Comparison of ENCODE assay signal across 9 cellular contexts in genomic region chr20:63696311-63696627, GRCh38. TPM values are rescaled to one million over a fixed set of nuclear protein-coding genes. Genes with fewer than 3 reads are reported as not detected.
A peak's percentile ranks its signal among the peaks of the same experiment; 100 is the strongest.
DNase-seq lines count a peak whose midpoint lies in the region; ATAC-seq and TF ChIP-seq lines count a peak whose summit lies in the region.
"Had no signal": no experiment of that assay in that cellular context is flagged by ENCODE, and none has a peak within 500 bp of the region (broad histone marks: within the 10 kb centered on the region; RNA-seq: fewer than 3 reads in every experiment).

No MANE protein-coding gene starts in this region.

- intact Hi-C loops in Caco-2 (cut with micrococcal nuclease; ENCODE audit: unreplicated experiment) = no loop called here
- intact Hi-C loops in Panc1 (cut with micrococcal nuclease; ENCODE audit: unreplicated experiment) = no loop called here
- intact Hi-C loops in natural killer cell (cut with micrococcal nuclease) = no loop called here

- in situ Hi-C loops in Panc1 (cut with HindIII; ENCODE audit: low pct_unique_long_range_greater_than_20kb, low sequenced_read_pairs) = no loop called here

- H3K4me1 ChIP-seq in Caco-2 (peaks cover 26% of the 10 kb centered on the region), Panc1 (ENCODE audit: control insufficient read depth, insufficient read depth, low read length) (peaks cover 50% of the 10 kb centered on the region), endodermal cell (ENCODE audit: control insufficient read depth, insufficient read depth, low read length) (no peaks in the 10 kb centered on the region)

- H3K27ac ChIP-seq in Panc1 (ENCODE audit: low read length) (peak overlapping the region; percentile 59; the same call in 1 of the 2 replicates), endodermal cell (ENCODE audit: low read depth, low read length) (no peak overlapping the region)

- no peak overlapping the region for H3K9ac ChIP-seq in endodermal cell (ENCODE audit: extremely low read depth, low read length, poor library complexity, severe bottlenecking)

- H3K36me3 Mint-ChIP-seq in Caco-2 (ENCODE audit: insufficient read depth, unreplicated experiment) (peaks cover 100% of the 10 kb centered on the region), endodermal cell (ENCODE audit: low read depth) (peaks cover 9% of the 10 kb centered on the region), natural killer cell (no peaks in the 10 kb centered on the region)

- H3K27me3 ChIP-seq in Caco-2 (replicated peaks; ENCODE audit: control insufficient read depth, insufficient read depth, low read length) (no peaks in the 10 kb centered on the region), Panc1 (ENCODE audit: control insufficient read depth, insufficient read depth, low read length) (no peaks in the 10 kb centered on the region), endodermal cell (ENCODE audit: control insufficient read depth, insufficient read depth, low read length, poor library complexity, severe bottlenecking) (no peaks in the 10 kb centered on the region)

- peak in 1 of 2 experiments; percentile 78 for DNase-seq in Caco-2
- no peak for DNase-seq in Panc1 (ENCODE audit: low read depth, low spot score)
- DNase-seq in endodermal cell = peak; percentile 90
- DNase-seq in natural killer cell = no peak
- DNase-seq in NCI-H446 (lab: John Stamatoyannopoulos, UW) = no peak
- DNase-seq: NCI-H1105 treated with DMSO at 0.1 percent for 48 hours had no signal

- 72% methylated on average over 6 of the region's 6 CpGs; no CpG with 5 or more reads in 1 of the 2 experiments for WGBS in endodermal cell (ENCODE audit: insufficient coverage in 1 of 2, insufficient read length in 1 of 2), 2 experiments

- H3K27ac Mint-ChIP-seq in Caco-2 (ENCODE audit: unreplicated experiment) (peak overlapping the region; percentile 94), endodermal cell (no peak overlapping the region), natural killer cell (no peak overlapping the region)

- no peaks in the 10 kb centered on the region for H3K9me3 Mint-ChIP-seq in Caco-2 (ENCODE audit: unreplicated experiment)
- H3K9me3 Mint-ChIP-seq in endodermal cell = peaks cover 2% of the 10 kb centered on the region
- H3K9me3 Mint-ChIP-seq in natural killer cell = no peaks in the 10 kb centered on the region

- peak; percentile 1 for ATAC-seq in Panc1
- peak; percentile 39 to 57 (median 52) for ATAC-seq in natural killer cell
- ATAC-seq in GM21528 (IDR thresholded peaks at IDR 0.05; ENCODE audit: low FRiP score, unreplicated experiment) = no peak
- ATAC-seq in HG03521 (IDR thresholded peaks at IDR 0.05; ENCODE audit: unreplicated experiment) = no peak
- ATAC-seq in HG02981 (IDR thresholded peaks at IDR 0.05; ENCODE audit: unreplicated experiment) = no peak

- H3K4me1 Mint-ChIP-seq in Caco-2 (ENCODE audit: low read depth, unreplicated experiment) = peaks cover 11% of the 10 kb centered on the region
- no peaks in the 10 kb centered on the region for H3K4me1 Mint-ChIP-seq in endodermal cell
- H3K4me1 Mint-ChIP-seq in natural killer cell = peaks cover 0 to 27% of the 10 kb centered on the region in 2 donors

- H3K27me3 Mint-ChIP-seq in Caco-2 (ENCODE audit: insufficient read depth, unreplicated experiment) (peaks cover 2% of the 10 kb centered on the region), endodermal cell (ENCODE audit: insufficient read depth) (no peaks in the 10 kb centered on the region), natural killer cell (ENCODE audit: low read depth in 2 of 2) (no peaks in the 10 kb centered on the region)

- peak overlapping the region; percentile 66 for H3K4me3 Mint-ChIP-seq in Caco-2 (ENCODE audit: unreplicated experiment)
- no peak overlapping the region for H3K4me3 Mint-ChIP-seq in endodermal cell
- no peak overlapping the region for H3K4me3 Mint-ChIP-seq in natural killer cell

- POLR2A ChIA-PET in Caco-2 (lab: Charles Lee) (interaction anchor here (1.7 kb wide), 1 partner anchor 12 kb away, joined by 7 read pairs; the partner anchor contains the start of genes ARFRP1 and ZGPAT), Panc1 (lab: Charles Lee) (interaction anchor here (0.6 kb wide), 2 partner anchors 48 to 279 kb away, joined by 5 to 9 read pairs; no protein-coding TSS in a partner anchor)

- H3K36me3 ChIP-seq in Caco-2 (ENCODE audit: control insufficient read depth, insufficient read depth, low read length) (no peaks in the 10 kb centered on the region; the same call in 1 of the 2 replicates), Panc1 (ENCODE audit: control insufficient read depth, insufficient read depth, low read length) (no peaks in the 10 kb centered on the region), endodermal cell (ENCODE audit: control insufficient read depth, insufficient read depth, low read length) (no peaks in the 10 kb centered on the region)

- H3K4me3 ChIP-seq in Caco-2 (ENCODE audit: low read depth, low read length) (no peak overlapping the region), Panc1 (ENCODE audit: low read depth in 2 of 2, low read length in 2 of 2) (no peak overlapping the region), endodermal cell (ENCODE audit: low read length) (no peak overlapping the region)

- peaks cover 3% of the 10 kb centered on the region; the same call in 1 of the 2 replicates for H3K9me3 ChIP-seq in Caco-2
- H3K9me3 ChIP-seq in Panc1 (ENCODE audit: control insufficient read depth, insufficient read depth, low read depth, low read length) = no peaks in the 10 kb centered on the region
- H3K9me3 ChIP-seq in endodermal cell (ENCODE audit: control insufficient read depth, low read length) = no peaks in the 10 kb centered on the region

- TF ChIP-seq CTCF in Caco-2 (IDR thresholded peaks at IDR 0.05; ENCODE audit: insufficient read depth in 1 of 2, low read depth in 1 of 2, low read length in 1 of 2, severe bottlenecking in 1 of 2, unreplicated experiment in 1 of 2) = no peak
- TF ChIP-seq CTCF in Panc1 (IDR thresholded peaks at IDR 0.05) = no peak
- no peak for TF ChIP-seq CTCF in endodermal cell (conservative IDR thresholded peaks at IDR 0.05)
- no peak for TF ChIP-seq CTCF in natural killer cell (IDR thresholded peaks at IDR 0.05)

- CTCF ChIA-PET in Caco-2 (lab: Charles Lee) (interaction anchor here (1.0 to 1.4 kb wide), 2 partner anchors 12 to 157 kb away, joined by 3 to 4 read pairs; partner anchors contain the start of genes ARFRP1 and ZGPAT), Panc1 (lab: Charles Lee) (no interaction called here)

- BruUV-seq in Caco-2 (replicated peaks; lab: Mats Ljungman, UMichigan) (no TSS peak), Panc1 (replicated peaks; lab: Mats Ljungman, UMichigan) (no TSS peak)

RNA-seq across cellular contexts. Expression of gene TNFRSF6B, which starts 0.2 kb away (rescaled TPM):
- total RNA-seq in Caco-2 (2022) (not detected in 2 replicates), Panc1 (2021; ENCODE audit: unreplicated experiment) (not detected), endodermal cell (not detected), natural killer cell (not detected)
- polyA plus RNA-seq in Panc1 (2012; ENCODE audit: insufficient read length) = 1.4 TPM
- 2.0 TPM for polyA plus RNA-seq in endodermal cell (2013, experiment 1 of 2)
- polyA plus RNA-seq in endodermal cell (2013, experiment 2 of 2) = 1.1 TPM

RNA-seq across cellular contexts. Expression of gene ARFRP1, which starts 11.5 kb away (rescaled TPM):
- total RNA-seq in Caco-2 (2022) = 119 and 126 TPM in 2 replicates
- total RNA-seq in Panc1 (2021; ENCODE audit: unreplicated experiment) = 57.9 TPM
- polyA plus RNA-seq in Panc1 (2012; ENCODE audit: insufficient read length) = 68.1 TPM
- total RNA-seq in endodermal cell = 10 to 100 TPM; 41.6 to 46.2 TPM
- polyA plus RNA-seq in endodermal cell (2013, experiment 1 of 2) = 17.2 TPM
- 13.7 TPM for polyA plus RNA-seq in endodermal cell (2013, experiment 2 of 2)
- 10 to 100 TPM; 43.9 to 55.8 (median 50.6) TPM for total RNA-seq in natural killer cell

RNA-seq across cellular contexts. Expression of gene ZGPAT, which starts 11.6 kb away (rescaled TPM):
- total RNA-seq in Caco-2 (2022) = 69.3 and 74.7 TPM in 2 replicates
- total RNA-seq in Panc1 (2021; ENCODE audit: unreplicated experiment) = 35.8 TPM
- 41.9 TPM for polyA plus RNA-seq in Panc1 (2012; ENCODE audit: insufficient read length)
- 10 to 100 TPM; 28.8 to 29.5 TPM for total RNA-seq in endodermal cell
- 20.8 TPM for polyA plus RNA-seq in endodermal cell (2013, experiment 1 of 2)
- 22.4 TPM for polyA plus RNA-seq in endodermal cell (2013, experiment 2 of 2)
- 10 to 100 TPM; 39.3 to 47.7 (median 46.1) TPM for total RNA-seq in natural killer cell

RNA-seq across cellular contexts. Expression of gene RTEL1, which starts 38.2 kb away (rescaled TPM):
- total RNA-seq in Caco-2 (2022) (51.1 and 61.6 TPM in 2 replicates), Panc1 (2021; ENCODE audit: unreplicated experiment) (26.1 TPM), endodermal cell (10 to 100 TPM; 33.9 to 36.7 TPM), natural killer cell (10 to 100 TPM; 36.3 to 52.0 (median 40.4) TPM)
- 13.1 TPM for polyA plus RNA-seq in Panc1 (2012; ENCODE audit: insufficient read length)
- 17.6 TPM for polyA plus RNA-seq in endodermal cell (2013, experiment 1 of 2)
- 14.2 TPM for polyA plus RNA-seq in endodermal cell (2013, experiment 2 of 2)

RNA-seq across cellular contexts. Expression of gene LIME1, which starts 40.2 kb away (rescaled TPM):
- total RNA-seq in Caco-2 (2022) = 18.8 and 23.5 TPM in 2 replicates
- 15.2 TPM for total RNA-seq in Panc1 (2021; ENCODE audit: unreplicated experiment)
- polyA plus RNA-seq in Panc1 (2012; ENCODE audit: insufficient read length) = 8.0 TPM
- total RNA-seq in endodermal cell = 10 to 100 TPM in 1 of 2 donors, 1 to 10 TPM in 1; 7.6 to 10.1 TPM
- 10.0 TPM for polyA plus RNA-seq in endodermal cell (2013, experiment 1 of 2)
- 9.6 TPM for polyA plus RNA-seq in endodermal cell (2013, experiment 2 of 2)
- total RNA-seq in natural killer cell = 10 to 100 TPM; 86.5 to 94.4 (median 91.7) TPM

Comparison
In these comparisons a context has a peak if more than half of its experiments do, and no peak if none do; other contexts are left out.
1. ATAC-seq: peak in Panc1 (single experiment) and natural killer cell (3 of 3); none in GM21528 (single experiment), HG03521 (single experiment) and HG02981 (single experiment).